21 cellular contexts compared by ENCODE assay signal in the genomic region with DNA sequence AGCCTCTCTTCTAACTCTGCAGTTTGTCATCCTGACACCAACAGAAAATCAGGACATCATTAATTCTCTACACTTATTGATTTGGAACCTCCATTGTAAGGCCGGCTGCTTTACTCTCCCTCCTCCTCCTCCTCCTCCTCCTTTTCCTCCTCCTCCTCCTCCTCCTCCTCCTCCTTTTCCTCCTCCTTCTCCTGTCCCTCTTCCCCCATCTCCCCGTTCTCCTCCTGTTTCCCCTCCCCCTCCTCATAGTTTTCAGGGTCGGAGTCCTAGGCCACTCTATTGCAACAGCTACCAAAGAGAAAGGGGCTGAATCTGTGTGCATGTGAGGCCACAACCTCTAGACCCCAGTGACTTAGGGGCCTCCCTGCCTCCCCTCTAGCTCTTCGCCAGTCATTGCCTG.
DNase-seq lines count a peak whose midpoint lies in the region; ATAC-seq and TF ChIP-seq lines count a peak whose summit lies in the region.
"Had no signal": no experiment of that assay in that cellular context is flagged by ENCODE, and none has a peak within 500 bp of the region (broad histone marks: within the 10 kb centered on the region; RNA-seq: fewer than 3 reads in every experiment).

No MANE protein-coding gene starts in this region.

- no peaks in the 10 kb centered on the region for H3K36me3 Mint-ChIP-seq in Caco-2 (ENCODE audit: insufficient read depth, unreplicated experiment)
- H3K36me3 Mint-ChIP-seq: CD8-positive, alpha-beta T cell; stimulated activated effector memory CD8-positive, alpha-beta T cell treated with anti-CD3 and anti-CD28 coated beads, Interleukin-12 subunit alpha, Interleukin-12 subunit beta, amount 100 ng/mL, for 72 hours had no signal

- no peak for TF ChIP-seq CTCF in Caco-2 (IDR thresholded peaks at IDR 0.05; ENCODE audit: insufficient read depth in 1 of 2, low read depth in 1 of 2, low read length in 1 of 2, severe bottlenecking in 1 of 2, unreplicated experiment in 1 of 2)
- no peak for TF ChIP-seq CTCF in fibroblast of mammary gland (conservative IDR thresholded peaks at IDR 0.05; ENCODE audit: control insufficient read depth, insufficient read depth, low read depth, low read length)

- no peaks in the 10 kb centered on the region for H3K4me1 Mint-ChIP-seq in Caco-2 (ENCODE audit: low read depth, unreplicated experiment)
- H3K4me1 Mint-ChIP-seq: central memory CD8-positive, alpha-beta T cell; stimulated activated effector memory CD8-positive, alpha-beta T cell treated with anti-CD3 and anti-CD28 coated beads, Interleukin-12 subunit alpha, Interleukin-12 subunit beta, amount 100 ng/mL, for 72 hours had no signal

- H3K4me3 Mint-ChIP-seq in Caco-2 (ENCODE audit: unreplicated experiment), result peak overlapping the region; percentile 70
- H3K4me3 Mint-ChIP-seq: CD8-positive, alpha-beta T cell; central memory CD8-positive, alpha-beta T cell; stimulated activated effector memory CD8-positive, alpha-beta T cell treated with anti-CD3 and anti-CD28 coated beads, Interleukin-12 subunit alpha, Interleukin-12 subunit beta, amount 100 ng/mL, for 72 hours had no signal

- peaks cover 5% of the 10 kb centered on the region; the same call in 1 of the 2 replicates for H3K4me1 ChIP-seq in Caco-2
- peaks cover 27% of the 10 kb centered on the region for H3K4me1 ChIP-seq in SJSA1 (replicated peaks)
- peaks cover 16% of the 10 kb centered on the region for H3K4me1 ChIP-seq in stomach smooth muscle (ENCODE audit: control insufficient read depth, insufficient read depth, low read length)

- H3K9ac ChIP-seq in stomach smooth muscle (ENCODE audit: low read length in 2 of 2), result peak overlapping the region in 1 of 2 donors; percentile 42

- H3K27me3 ChIP-seq in Caco-2 (replicated peaks; ENCODE audit: control insufficient read depth, insufficient read depth, low read length) (no peaks in the 10 kb centered on the region), SJSA1 (replicated peaks) (no peaks in the 10 kb centered on the region), stomach smooth muscle (ENCODE audit: control insufficient read depth in 1 of 2, insufficient read depth in 2 of 2, low read length in 2 of 2) (no peaks in the 10 kb centered on the region)
- H3K27me3 ChIP-seq: upper lobe of left lung had no signal

- peak overlapping the region; percentile 83 for H3K27ac ChIP-seq in SJSA1
- peak overlapping the region; percentile 66 for H3K27ac ChIP-seq in stomach smooth muscle (ENCODE audit: low read length)
- H3K27ac ChIP-seq: upper lobe of left lung, VCaP had no signal

- no peak for DNase-seq in Caco-2
- DNase-seq in SJSA1 (ENCODE audit: low read depth in 1 of 2, low spot score in 2 of 2), result no peak
- no peak for DNase-seq in fibroblast of mammary gland (ENCODE audit: low read depth)
- no peak for DNase-seq in GOT3 (lab: John Stamatoyannopoulos, UW)
- DNase-seq in NCI-H1436 (lab: John Stamatoyannopoulos, UW), result no peak
- DNase-seq: activated CD4-positive, alpha-beta T cell treated with anti-CD3 and anti-CD28 coated beads, Interleukin-2, amount 50 U/mL, for 48 hours; activated T-cell treated with anti-CD3 and anti-CD28 coated beads for 4 hours; amniotic stem cell; CD8-positive, alpha-beta T cell; DND-41; MM.1S; NCI-H82; right cardiac atrium; T-helper 2 cell had no signal

- intact Hi-C loops in Caco-2 (cut with micrococcal nuclease; ENCODE audit: unreplicated experiment), result no loop called here

- H3K4me3 ChIP-seq in Caco-2 (ENCODE audit: low read depth, low read length) (peak overlapping the region; percentile 34), SJSA1 (peak overlapping the region; percentile 49), fibroblast of mammary gland (ENCODE audit: control insufficient read depth, low read depth, low read length) (peak overlapping the region; percentile 37), stomach smooth muscle (ENCODE audit: low read length in 2 of 2) (peak overlapping the region in 1 of 2 donors; percentile 64)

- H3K9me3 ChIP-seq in Caco-2 (no peaks in the 10 kb centered on the region), SJSA1 (replicated peaks) (no peaks in the 10 kb centered on the region), stomach smooth muscle (ENCODE audit: control insufficient read depth in 2 of 2, low read length in 2 of 2) (no peaks in the 10 kb centered on the region)
- H3K9me3 ChIP-seq: upper lobe of left lung had no signal

- CTCF ChIA-PET in Caco-2 (lab: Charles Lee), result interaction anchor here (0.6 to 1.4 kb wide), 3 partner anchors 13 to 311 kb away, joined by 3 to 7 read pairs (median 5); no protein-coding TSS in a partner anchor

- no peaks in the 10 kb centered on the region for H3K9me3 Mint-ChIP-seq in Caco-2 (ENCODE audit: unreplicated experiment)
- H3K9me3 Mint-ChIP-seq: CD8-positive, alpha-beta T cell; central memory CD8-positive, alpha-beta T cell; stimulated activated effector memory CD8-positive, alpha-beta T cell treated with anti-CD3 and anti-CD28 coated beads, Interleukin-12 subunit alpha, Interleukin-12 subunit beta, amount 100 ng/mL, for 72 hours had no signal

- ATAC-seq in esophagus mucosa (no peak), HG03520 (IDR thresholded peaks at IDR 0.05; ENCODE audit: unreplicated experiment) (no peak)
- ATAC-seq: CD8-positive, alpha-beta T cell had no signal

- H3K27ac Mint-ChIP-seq in Caco-2 (ENCODE audit: unreplicated experiment), result peak overlapping the region; percentile 48
- H3K27ac Mint-ChIP-seq: CD8-positive, alpha-beta T cell; stimulated activated effector memory CD8-positive, alpha-beta T cell treated with anti-CD3 and anti-CD28 coated beads, Interleukin-12 subunit alpha, Interleukin-12 subunit beta, amount 100 ng/mL, for 72 hours had no signal

- POLR2A ChIA-PET in Caco-2 (lab: Charles Lee), result no interaction called here

- no peaks in the 10 kb centered on the region for H3K36me3 ChIP-seq in Caco-2 (ENCODE audit: control insufficient read depth, insufficient read depth, low read length)
- H3K36me3 ChIP-seq in SJSA1, result peaks cover 2% of the 10 kb centered on the region; the same call in 1 of the 2 replicates
- H3K36me3 ChIP-seq in stomach smooth muscle (ENCODE audit: control insufficient read depth in 2 of 2, insufficient read depth in 2 of 2, low read length in 2 of 2), result no peaks in the 10 kb centered on the region
- H3K36me3 ChIP-seq: upper lobe of left lung had no signal

- BruUV-seq in Caco-2 (replicated peaks; lab: Mats Ljungman, UMichigan), result no TSS peak

- H3K27me3 Mint-ChIP-seq in Caco-2 (ENCODE audit: insufficient read depth, unreplicated experiment), result no peaks in the 10 kb centered on the region
